9 cellular contexts compared by ENCODE assay signal in the genomic region with DNA sequence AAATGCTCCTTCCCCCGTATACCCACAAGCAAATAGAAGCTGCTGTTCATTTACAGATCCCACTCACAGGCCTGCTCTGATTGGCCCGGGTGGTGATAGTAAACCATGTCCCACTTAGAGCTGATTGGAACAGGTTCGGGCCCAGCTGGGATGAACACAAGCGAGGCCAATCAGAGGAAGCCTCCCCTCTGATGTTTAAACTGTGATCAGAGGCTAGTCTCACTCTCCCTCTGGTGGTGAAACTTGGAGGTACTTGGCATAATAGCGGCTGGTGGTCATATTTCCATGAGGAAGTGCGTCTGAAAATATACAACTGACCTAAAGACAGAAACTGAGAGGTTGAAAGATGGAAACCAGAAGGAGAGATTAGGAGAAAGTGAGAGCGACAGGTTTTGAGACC. TPM values are rescaled to one million over a fixed set of nuclear protein-coding genes. Genes with fewer than 3 reads are reported as not detected.
DNase-seq lines count a peak whose midpoint lies in the region; ATAC-seq, FAIRE-seq and TF ChIP-seq lines count a peak whose summit lies in the region.
"Had no signal": no experiment of that assay in that cellular context is flagged by ENCODE, and none has a peak within 500 bp of the region (broad histone marks: within the 10 kb centered on the region; RNA-seq: fewer than 3 reads in every experiment).

No MANE protein-coding gene starts in this region.

- no peak for TF ChIP-seq EP300 in sigmoid colon (IDR thresholded peaks at IDR 0.05)

- peak; percentile 21 for DNase-seq in AG10803 (ENCODE audit: low read depth)
- DNase-seq in GM12892 (ENCODE audit: insufficient read length): no peak
- peak; percentile 74 for DNase-seq in NAMALWA (ENCODE audit: low spot score)
- no peak for DNase-seq in activated T-cell treated with anti-CD3 and anti-CD28 coated beads, Interleukin-2, amount 50 U/mL, for 4 hours
- peak; percentile 32 to 42 for DNase-seq in left colon
- no peak for DNase-seq in KG1 (lab: John Stamatoyannopoulos, UW)
- DNase-seq in sigmoid colon: no peak

- FAIRE-seq in GM12892 (lab: Jason Lieb, UNC): peak; percentile 92

- TF ChIP-seq CTCF in AG10803 (conservative IDR thresholded peaks at IDR 0.05; ENCODE audit: low read length): peak; percentile 50
- no peak for TF ChIP-seq CTCF in sigmoid colon (IDR thresholded peaks at IDR 0.05)

- 49 to 85% methylated on average over 7 of the region's 7 CpGs for WGBS in sigmoid colon, 2 donors

- H3K27me3 Mint-ChIP-seq in activated T-cell treated with anti-CD3 and anti-CD28 coated beads, Interleukin-2, amount 50 U/mL, for 4 hours (ENCODE audit: low read depth): peaks cover 8% of the 10 kb centered on the region

- no peaks in the 10 kb centered on the region for H3K4me1 Mint-ChIP-seq in activated T-cell treated with anti-CD3 and anti-CD28 coated beads, Interleukin-2, amount 50 U/mL, for 4 hours (ENCODE audit: low read depth)
- H3K4me1 Mint-ChIP-seq: IgD-negative memory B cell had no signal

- H3K4me3 ChIP-seq in AG10803 (ENCODE audit: low read length) (no peak overlapping the region), sigmoid colon (no peak overlapping the region)

- H3K4me3 Mint-ChIP-seq in activated T-cell treated with anti-CD3 and anti-CD28 coated beads, Interleukin-2, amount 50 U/mL, for 4 hours: no peak overlapping the region
- H3K4me3 Mint-ChIP-seq: IgD-negative memory B cell had no signal

- intact Hi-C loops in left colon (cut with DNase I, micrococcal nuclease): no loop called here
- intact Hi-C loops in sigmoid colon (cut with DNase I): no loop called here

- H3K36me3 ChIP-seq in sigmoid colon: no peaks in the 10 kb centered on the region

- H3K9me3 ChIP-seq in sigmoid colon: no peaks in the 10 kb centered on the region

- no peak for TF ChIP-seq POLR2A in GM12892 (IDR thresholded peaks at IDR 0.05; ENCODE audit: low read depth, low read length)
- no peak for TF ChIP-seq POLR2A in sigmoid colon (IDR thresholded peaks at IDR 0.05)

- no peaks in the 10 kb centered on the region for H3K27me3 ChIP-seq in sigmoid colon

- H3K4me1 ChIP-seq in sigmoid colon: no peaks in the 10 kb centered on the region

- no peak overlapping the region for H3K27ac ChIP-seq in sigmoid colon

- H3K36me3 Mint-ChIP-seq in activated T-cell treated with anti-CD3 and anti-CD28 coated beads, Interleukin-2, amount 50 U/mL, for 4 hours (ENCODE audit: insufficient read depth): no peaks in the 10 kb centered on the region
- H3K36me3 Mint-ChIP-seq: IgD-negative memory B cell had no signal

- ATAC-seq in HG02571 (IDR thresholded peaks at IDR 0.05; ENCODE audit: unreplicated experiment): peak; percentile 83
- peak; percentile 38 to 76 for ATAC-seq in activated T-cell treated with anti-CD3 and anti-CD28 coated beads, Interleukin-2, amount 50 U/mL, for 4 hours
- peak; percentile 95 for ATAC-seq in left colon

- no peaks in the 10 kb centered on the region for H3K9me3 Mint-ChIP-seq in activated T-cell treated with anti-CD3 and anti-CD28 coated beads, Interleukin-2, amount 50 U/mL, for 4 hours
- H3K9me3 Mint-ChIP-seq: IgD-negative memory B cell had no signal

RNA-seq across cellular contexts. Expression of gene TRPC3, which starts 51.5 kb away (rescaled TPM):
- polyA plus RNA-seq in GM12892 (2012; ENCODE audit: missing spikeins): not detected
- under 1 TPM in 2 of 3 donors, not detected in 1; 0.33 to 0.63 TPM for total RNA-seq in activated T-cell treated with anti-CD3 and anti-CD28 coated beads, Interleukin-2, amount 50 U/mL, for 4 hours
- 1 to 10 TPM in 1 of 2 donors, under 1 TPM in 1; 0.52 to 1.1 TPM for total RNA-seq in left colon
- 1 to 10 TPM in 1 of 4 donors, under 1 TPM in 3; 0.33 to 1.1 (median 0.59) TPM for total RNA-seq in sigmoid colon
- under 1 TPM in 1 of 3 donors, not detected in 2; 0.12 TPM for polyA plus RNA-seq in sigmoid colon
- polyA plus RNA-seq: IgD-negative memory B cell had no signal

Comparison
In these comparisons a context has a peak if more than half of its experiments do, and no peak if none do; other contexts are left out.
1. DNase-seq: peak in AG10803 (single experiment), NAMALWA (single experiment) and left colon (2 of 2); none in GM12892 (single experiment), activated T-cell treated with anti-CD3 and anti-CD28 coated beads, Interleukin-2, amount 50 U/mL, for 4 hours (single experiment), KG1 (single experiment) and sigmoid colon (single experiment).
2. Peak in every context shown above with its lines, with median percentiles within 50 percentile points of each other: ATAC-seq.